ENCODE assay signal across 23 cellular contexts in the genomic region with DNA sequence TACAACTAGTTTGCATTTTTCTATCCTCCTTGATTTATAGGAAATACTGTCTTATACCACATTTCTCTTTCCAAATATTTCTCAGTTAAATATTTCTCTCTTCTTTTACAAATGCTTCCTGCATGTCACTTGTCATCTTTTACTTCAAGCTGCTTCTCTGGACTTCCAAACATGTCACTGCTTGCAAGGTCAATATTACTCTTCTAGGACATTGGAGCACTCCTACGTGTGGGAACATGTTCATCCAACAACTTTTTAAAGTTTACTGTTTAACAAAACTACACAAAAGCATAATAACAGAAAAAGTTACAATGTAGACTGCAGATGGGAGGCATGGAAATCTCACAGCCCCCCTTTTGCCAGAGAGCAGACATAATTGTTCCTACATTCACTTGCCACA. TPM values are rescaled to one million over a fixed set of nuclear protein-coding genes. Genes with fewer than 3 reads are reported as not detected.
"Had no signal": no experiment of that assay in that cellular context is flagged by ENCODE, and none has a peak within 500 bp of the region (broad histone marks: within the 10 kb centered on the region; RNA-seq: fewer than 3 reads in every experiment).

No MANE protein-coding gene starts in this region.

- H3K27me3 ChIP-seq: neutrophil, pancreas, right lobe of liver, sigmoid colon, stomach, thyroid gland, tibial nerve, upper lobe of left lung, vagina had no signal

- H3K4me1 ChIP-seq: pancreas, psoas muscle, sigmoid colon, thyroid gland, vagina had no signal

- H3K27ac ChIP-seq: neutrophil, pancreas, psoas muscle, right lobe of liver, sigmoid colon, stomach, thoracic aorta, thyroid gland, tibial nerve, upper lobe of left lung, vagina had no signal

- H3K4me3 ChIP-seq: pancreas, psoas muscle, right lobe of liver, sigmoid colon, stomach, thoracic aorta, thyroid gland, tibial nerve, upper lobe of left lung, vagina had no signal

- H3K9me3 ChIP-seq: neutrophil, pancreas, psoas muscle, right lobe of liver, sigmoid colon, thoracic aorta, thyroid gland, vagina had no signal

- DNase-seq: natural killer cell; nephron progenitor cell; nucleus accumbens; pancreas; psoas muscle; right cardiac atrium; right lobe of liver; sigmoid colon; small intestine; stimulated activated CD4-positive, alpha-beta T cell treated with anti-CD3 and anti-CD28 coated beads, Interleukin-15, amount 100 ng/mL, for 24 hours; stimulated activated CD4-positive, alpha-beta T cell treated with anti-CD3 and anti-CD28 coated beads, Interleukin-2, amount 100 ng/mL, for 24 hours; stimulated activated CD4-positive, alpha-beta T cell treated with anti-CD3 and anti-CD28 coated beads, Interleukin-2, amount 100 ng/mL, for 48 hours; stimulated activated CD4-positive, alpha-beta T cell treated with anti-CD3 and anti-CD28 coated beads, Interleukin-4, amount 100 ng/mL, for 24 hours; stimulated activated naive B cell treated with anti-CD40 and anti-IgM and Interleukin-4, amounts not matched to agents 10 μg/mL and 1 μg/mL and 100 μg/mL, for 72 hours; stimulated activated naive CD4-positive, alpha-beta T cell treated with Interleukin-2 at 50 U/mL for 16 hours; stomach; thyroid gland; trophoblast cell; upper lobe of left lung had no signal

- H3K36me3 ChIP-seq: neutrophil, pancreas, right lobe of liver, sigmoid colon, stomach, thoracic aorta, thyroid gland, tibial nerve, upper lobe of left lung, vagina had no signal

RNA-seq across cellular contexts. Expression of gene CNTN1, which starts 28.5 kb away (rescaled TPM):
- total RNA-seq: natural killer cell had no signal
